Comparison of ENCODE assay signal across 11 cellular contexts in genomic region chr13:51000058-51000457, GRCh38.
"Had no signal": no experiment of that assay in that cellular context is flagged by ENCODE, and none has a peak within 500 bp of the region (broad histone marks: within the 10 kb centered on the region; RNA-seq: fewer than 3 reads in every experiment).

No MANE protein-coding gene starts in this region.

- H3K4me1 ChIP-seq: sigmoid colon had no signal

- H3K9me3 ChIP-seq: ascending aorta, ovary, sigmoid colon had no signal

- H3K27ac ChIP-seq: ascending aorta, neural progenitor cell, ovary, sigmoid colon had no signal

- H3K4me3 Mint-ChIP-seq: activated T-helper 1 cell treated with anti-CD3 and anti-CD28 coated beads, Interleukin-12 subunit alpha, Interleukin-12 subunit beta, Interleukin-2, Interleukin-4 antibody, amounts not matched to agents 30 ng/mL and 10 ng/mL and 1 ng/mL, durations not matched to agents 14 hours and 24 hours and 36 hours; dendritic cell treated with granulocyte-macrophage colony-stimulating factor and Interleukin-4, amounts not matched to agents 40 ng/mL and 50 ng/mL, for 4 days; neural progenitor cell; T-cell had no signal

- DNase-seq: activated CD4-positive, alpha-beta T cell treated with anti-CD3 and anti-CD28 coated beads for 4 hours; activated naive CD4-positive, alpha-beta T cell; stimulated activated CD4-positive, alpha-beta T cell treated with anti-CD3 and anti-CD28 coated beads, Interleukin-12 subunit alpha, Interleukin-12 subunit beta, amount 100 ng/mL, for 4 hours; stimulated activated naive CD4-positive, alpha-beta T cell; T-cell had no signal

- H3K4me3 ChIP-seq: ascending aorta, neural progenitor cell, ovary, sigmoid colon had no signal

- H3K36me3 Mint-ChIP-seq: neural progenitor cell, T-cell had no signal

- H3K27me3 ChIP-seq: ascending aorta, neural progenitor cell, ovary, sigmoid colon had no signal

- H3K27ac Mint-ChIP-seq: activated T-helper 1 cell treated with anti-CD3 and anti-CD28 coated beads, Interleukin-12 subunit alpha, Interleukin-12 subunit beta, Interleukin-2, Interleukin-4 antibody, amounts not matched to agents 30 ng/mL and 10 ng/mL and 1 ng/mL, durations not matched to agents 14 hours and 24 hours and 36 hours; dendritic cell treated with granulocyte-macrophage colony-stimulating factor and Interleukin-4, amounts not matched to agents 40 ng/mL and 50 ng/mL, for 4 days; neural progenitor cell; T-cell had no signal

- H3K4me1 Mint-ChIP-seq: T-cell had no signal

- H3K9me3 Mint-ChIP-seq: activated T-helper 1 cell treated with anti-CD3 and anti-CD28 coated beads, Interleukin-12 subunit alpha, Interleukin-12 subunit beta, Interleukin-2, Interleukin-4 antibody, amounts not matched to agents 30 ng/mL and 10 ng/mL and 1 ng/mL, durations not matched to agents 14 hours and 24 hours and 36 hours; dendritic cell treated with granulocyte-macrophage colony-stimulating factor and Interleukin-4, amounts not matched to agents 40 ng/mL and 50 ng/mL, for 4 days; neural progenitor cell; T-cell had no signal

- H3K36me3 ChIP-seq: ascending aorta, neural progenitor cell, ovary, sigmoid colon had no signal
